Comparison of ENCODE assay signal across 18 cellular contexts in the genomic region with DNA sequence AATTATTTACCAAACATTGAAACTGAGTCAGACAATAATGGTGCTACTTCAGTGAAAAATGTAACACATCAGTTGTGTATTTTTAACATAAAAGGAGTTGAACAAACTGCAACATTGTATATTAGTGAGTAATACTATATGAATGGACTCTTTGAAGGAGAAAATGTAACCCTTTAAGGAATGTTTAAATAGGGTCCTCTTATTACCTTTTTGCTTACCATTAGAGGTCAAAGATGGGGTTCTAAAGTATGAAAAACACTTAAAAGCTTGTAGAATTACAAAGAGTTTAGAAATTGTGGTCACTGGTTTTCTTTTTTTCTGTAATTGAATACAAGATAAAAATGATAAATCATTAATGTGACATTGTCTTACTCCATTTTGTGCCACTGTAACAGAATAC. TPM values are rescaled to one million over a fixed set of nuclear protein-coding genes. Genes with fewer than 3 reads are reported as not detected.
DNase-seq lines count a peak whose midpoint lies in the region; ATAC-seq, FAIRE-seq and TF ChIP-seq lines count a peak whose summit lies in the region.
"Had no signal": no experiment of that assay in that cellular context is flagged by ENCODE, and none has a peak within 500 bp of the region (broad histone marks: within the 10 kb centered on the region; RNA-seq: fewer than 3 reads in every experiment).

No MANE protein-coding gene starts in this region.

- DNase-seq in GM19239 (ENCODE audit: insufficient read length, low spot score) (no peak), IMR-90 (peak; percentile 55), astrocyte of the hippocampus (ENCODE audit: low read depth, low spot score) (peak; percentile 14), testis (no peak)
- DNase-seq in stimulated activated CD4-positive, alpha-beta T cell treated with anti-CD3 and anti-CD28 coated beads, Interleukin-15, amount 100 ng/mL, for 24 hours: no peak
- DNase-seq: ACHN, COR-L47, NCI-H1105 treated with DMSO at 0.1 percent for 48 hours, NCI-H1694 treated with DMSO at 0.1 percent for 48 hours, NCI-H510A, NCI-H774, SHP77, T-cell had no signal

- H3K4me2 ChIP-seq in IMR-90 (ENCODE audit: low read depth, low read length): no peak overlapping the region

- H3K56ac ChIP-seq in IMR-90 (ENCODE audit: extremely low read depth, insufficient read depth, low read length): no peak overlapping the region

- H3K23ac ChIP-seq in IMR-90 (ENCODE audit: low read depth, low read length): no peak overlapping the region

- TF ChIP-seq CTCF in IMR-90 (conservative IDR thresholded peaks at IDR 0.05; ENCODE audit: low read depth, low read length) (no peak), testis (IDR thresholded peaks at IDR 0.05) (no peak)

- peaks cover 5% of the 10 kb centered on the region; the same call in 1 of the 2 replicates for H3K9me1 ChIP-seq in IMR-90 (ENCODE audit: insufficient read depth, low read length)

- H3K9me3 ChIP-seq in IMR-90 (ENCODE audit: control insufficient read depth, insufficient read depth, low read length) (no peaks in the 10 kb centered on the region), testis (no peaks in the 10 kb centered on the region)

- dilution Hi-C loops in IMR-90 (cut with HindIII; ENCODE audit: low sequenced_read_pairs, unreplicated experiment): loop anchor here (25.0 kb wide), 1 partner anchor 514 kb away; no protein-coding TSS in a partner anchor

- no peak overlapping the region for H2AFZ ChIP-seq in IMR-90 (replicated peaks; ENCODE audit: low read length, poor library complexity)

- POLR2A ChIA-PET in IMR-90 (lab: Charles Lee; ENCODE audit: unreplicated experiment): no interaction called here

- intact Hi-C loops in IMR-90 (cut with micrococcal nuclease): loop anchor here (5.0 kb wide), 1 partner anchor 39 kb away; no protein-coding TSS in a partner anchor
- intact Hi-C loops in testis (cut with DNase I; ENCODE audit: low total_unique reads): no loop called here

- H3K4me1 ChIP-seq in IMR-90 (ENCODE audit: control insufficient read depth, insufficient read depth, low read length) (peaks cover 1% of the 10 kb centered on the region; the same call in 1 of the 2 replicates), testis (peaks cover 23% of the 10 kb centered on the region)

- H3K79me1 ChIP-seq in IMR-90 (ENCODE audit: low read depth in 1 of 2, low read length in 2 of 2): no peaks in the 10 kb centered on the region

- H2AK9ac ChIP-seq in IMR-90 (replicated peaks; ENCODE audit: low read depth, low read length, poor library complexity): no peak overlapping the region

- no peak overlapping the region for H3K4ac ChIP-seq in IMR-90 (ENCODE audit: low read depth, low read length)

- H2BK5ac ChIP-seq in IMR-90 (ENCODE audit: low read depth, low read length, poor library complexity, severe bottlenecking): no peak overlapping the region

- no peak for TF ChIP-seq POLR2A in IMR-90 (IDR thresholded peaks at IDR 0.05; ENCODE audit: low read depth, low read length)
- no peak for TF ChIP-seq POLR2A in testis (IDR thresholded peaks at IDR 0.05)

- peak; percentile 39 for FAIRE-seq in GM19239 (lab: Jason Lieb, UNC)
- FAIRE-seq: GM12878, HTR-8/SVneo had no signal

- no peaks in the 10 kb centered on the region for H4K20me1 ChIP-seq in IMR-90 (ENCODE audit: insufficient read depth, low read length)

- no peak overlapping the region for H2BK15ac ChIP-seq in IMR-90 (ENCODE audit: low read depth, low read length)

- no peak overlapping the region for H3K9ac ChIP-seq in IMR-90 (ENCODE audit: low read depth, low read length)

- no peak overlapping the region for H4K91ac ChIP-seq in IMR-90 (ENCODE audit: insufficient read depth, low read depth, low read length)

- in situ Hi-C loops in IMR-90 (cut with MboI; ENCODE audit: low sequenced_read_pairs): no loop called here

- no peak overlapping the region for H2AK5ac ChIP-seq in IMR-90 (ENCODE audit: low read depth, low read length)

- no peak overlapping the region for H3K18ac ChIP-seq in IMR-90 (ENCODE audit: low read depth, low read length)

- no peak overlapping the region for H4K8ac ChIP-seq in IMR-90 (ENCODE audit: low read depth in 2 of 2, low read length in 2 of 2)

- no peaks in the 10 kb centered on the region for H3K36me3 ChIP-seq in IMR-90 (ENCODE audit: control insufficient read depth, insufficient read depth, low read length)
- no peaks in the 10 kb centered on the region for H3K36me3 ChIP-seq in testis (ENCODE audit: low read depth, missing control alignments)

- H4K5ac ChIP-seq in IMR-90 (ENCODE audit: low read depth, low read length): no peak overlapping the region

- H3K27me3 ChIP-seq in IMR-90 (ENCODE audit: control insufficient read depth, insufficient read depth, low read length) (no peaks in the 10 kb centered on the region), testis (no peaks in the 10 kb centered on the region)

- BruUV-seq in IMR-90 (replicated peaks; lab: Mats Ljungman, UMichigan): no TSS peak

- H3K27ac ChIP-seq in IMR-90 (ENCODE audit: insufficient read depth, low read length): no peak overlapping the region
- H3K27ac ChIP-seq in testis: peak overlapping the region; percentile 60 to 79

- CTCF ChIA-PET in IMR-90 (lab: Yijun Ruan, JAX): no interaction called here

- H2BK120ac ChIP-seq in IMR-90 (ENCODE audit: low read depth, low read length): no peak overlapping the region

- H2BK20ac ChIP-seq in IMR-90 (ENCODE audit: low read depth, low read length): no peak overlapping the region

- ATAC-seq in IMR-90 (ENCODE audit: low read depth) (peak; percentile 73), GM19035 (IDR thresholded peaks at IDR 0.05; ENCODE audit: unreplicated experiment) (no peak), HG03432 (IDR thresholded peaks at IDR 0.05; ENCODE audit: unreplicated experiment) (no peak)
- ATAC-seq: SK-N-SH treated with all-trans-retinoic acid at 6 μM for 48 hours, T-cell had no signal

- no peak overlapping the region for H3K14ac ChIP-seq in IMR-90 (replicated peaks; ENCODE audit: low read depth, low read length)

- H3K4me3 ChIP-seq in IMR-90 (ENCODE audit: insufficient read depth, low read depth, low read length) (no peak overlapping the region), testis (no peak overlapping the region)
- H3K4me3 ChIP-seq: GM12878 had no signal

- no peak for TF ChIP-seq RAD21 in IMR-90 (IDR thresholded peaks at IDR 0.05; ENCODE audit: low read length)

TF ChIP-seq in IMR-90, 13 proteins besides CTCF, POLR2A, EP300 and RAD21:
- TF ChIP-seq MAZ (IDR thresholded peaks at IDR 0.05; ENCODE audit: borderline replicate concordance, low read depth, low read length) (no peak), RFX5 (IDR thresholded peaks at IDR 0.05; ENCODE audit: low read depth, low read length) (no peak), CEBPB (IDR thresholded peaks at IDR 0.05; ENCODE audit: low read depth, low read length) (no peak), SMC3 (IDR thresholded peaks at IDR 0.05; ENCODE audit: low read depth, low read length) (no peak), RCOR1 (IDR thresholded peaks at IDR 0.05; ENCODE audit: insufficient replicate concordance, low read length) (no peak), FOS (IDR thresholded peaks at IDR 0.05; ENCODE audit: low read depth, low read length) (no peak), NFE2L2 (IDR thresholded peaks at IDR 0.05; ENCODE audit: low read depth, low read length) (no peak), MAFK (IDR thresholded peaks at IDR 0.05; ENCODE audit: low read depth, low read length) (no peak)
- TF ChIP-seq, protein P1, sequence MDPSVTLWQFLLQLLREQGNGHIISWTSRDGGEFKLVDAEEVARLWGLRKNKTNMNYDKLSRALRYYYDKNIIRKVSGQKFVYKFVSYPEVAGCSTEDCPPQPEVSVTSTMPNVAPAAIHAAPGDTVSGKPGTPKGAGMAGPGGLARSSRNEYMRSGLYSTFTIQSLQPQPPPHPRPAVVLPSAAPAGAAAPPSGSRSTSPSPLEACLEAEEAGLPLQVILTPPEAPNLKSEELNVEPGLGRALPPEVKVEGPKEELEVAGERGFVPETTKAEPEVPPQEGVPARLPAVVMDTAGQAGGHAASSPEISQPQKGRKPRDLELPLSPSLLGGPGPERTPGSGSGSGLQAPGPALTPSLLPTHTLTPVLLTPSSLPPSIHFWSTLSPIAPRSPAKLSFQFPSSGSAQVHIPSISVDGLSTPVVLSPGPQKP (IDR thresholded peaks at IDR 0.05; ENCODE audit: borderline replicate concordance, low read depth, low read length): no peak
- TF ChIP-seq, protein P2, sequence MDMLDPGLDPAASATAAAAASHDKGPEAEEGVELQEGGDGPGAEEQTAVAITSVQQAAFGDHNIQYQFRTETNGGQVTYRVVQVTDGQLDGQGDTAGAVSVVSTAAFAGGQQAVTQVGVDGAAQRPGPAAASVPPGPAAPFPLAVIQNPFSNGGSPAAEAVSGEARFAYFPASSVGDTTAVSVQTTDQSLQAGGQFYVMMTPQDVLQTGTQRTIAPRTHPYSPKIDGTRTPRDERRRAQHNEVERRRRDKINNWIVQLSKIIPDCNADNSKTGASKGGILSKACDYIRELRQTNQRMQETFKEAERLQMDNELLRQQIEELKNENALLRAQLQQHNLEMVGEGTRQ (IDR thresholded peaks at IDR 0.05; ENCODE audit: low read depth, low read length): no peak
TF ChIP-seq in IMR-90: peak in this region for 0.

RNA-seq across cellular contexts. Expression of gene SESN1, which starts 43.3 kb away (rescaled TPM):
- total RNA-seq in IMR-90 (2012; rRNA removed) (16.7 and 18.6 TPM in 2 replicates), testis (100 to 1,000 TPM; 132 to 152 TPM)
- polyA plus RNA-seq in IMR-90 (2012; rRNA removed) (8.0 and 9.7 TPM in 2 replicates), testis (ENCODE audit: insufficient read depth, low read depth, low replicate concordance) (82.0 TPM)
- polyA plus RNA-seq in IMR-90 (2012; cell fraction: cytosol; rRNA removed): 2.1 and 3.0 TPM in 2 replicates
- polyA plus RNA-seq in IMR-90 (2012; cell fraction: nucleus; rRNA removed; ENCODE audit: low replicate concordance): 3.6 and 25.8 TPM in 2 replicates

RNA-seq across cellular contexts. Expression of gene CEP57L1, which starts 44.0 kb away (rescaled TPM):
- total RNA-seq in IMR-90 (2012; rRNA removed) (21.9 and 28.3 TPM in 2 replicates), testis (10 to 100 TPM; 32.7 to 50.6 TPM)
- polyA plus RNA-seq in IMR-90 (2012; rRNA removed) (10.3 and 11.2 TPM in 2 replicates), testis (ENCODE audit: insufficient read depth, low read depth, low replicate concordance) (32.5 TPM)
- 2.8 and 5.8 TPM in 2 replicates for polyA plus RNA-seq in IMR-90 (2012; cell fraction: cytosol; rRNA removed)
- polyA plus RNA-seq in IMR-90 (2012; cell fraction: nucleus; rRNA removed; ENCODE audit: low replicate concordance): 2.5 and 11.0 TPM in 2 replicates

Comparison
In these comparisons a context has a peak if more than half of its experiments do, and no peak if none do; other contexts are left out.
1. DNase-seq: peak in IMR-90 (single experiment) and astrocyte of the hippocampus (single experiment); none in GM19239 (single experiment), testis (single experiment) and stimulated activated CD4-positive, alpha-beta T cell treated with anti-CD3 and anti-CD28 coated beads, Interleukin-15, amount 100 ng/mL, for 24 hours (single experiment).